ENCODE assay signal across 23 cellular contexts in the genomic region with DNA sequence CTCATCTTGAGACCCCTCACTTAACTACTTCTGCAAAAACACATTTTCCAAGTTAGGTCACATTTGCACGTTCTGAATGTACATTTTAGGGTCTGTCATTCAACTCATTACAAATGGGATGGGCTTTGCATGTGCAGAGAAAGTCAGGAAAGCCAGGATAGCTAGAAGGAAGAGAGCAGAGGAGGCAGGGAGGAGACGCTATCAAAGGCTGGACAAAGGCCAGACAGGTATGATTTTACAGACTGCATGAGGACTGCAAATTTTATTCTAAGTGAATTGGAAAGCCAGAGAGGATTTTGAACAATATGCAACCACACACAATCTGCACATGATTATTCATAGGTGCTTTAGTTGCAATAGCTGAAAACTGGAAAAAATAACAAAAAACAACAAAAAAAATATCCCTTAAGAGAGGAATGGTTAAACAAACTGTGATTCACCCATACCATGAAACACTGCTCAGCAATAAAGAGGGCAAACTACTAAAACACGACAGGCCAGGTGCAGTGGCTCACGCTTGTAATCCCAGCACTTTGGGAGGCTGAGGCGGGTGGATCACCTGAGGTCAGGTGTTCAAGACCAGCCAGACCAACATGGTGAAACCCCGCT. TPM values are rescaled to one million over a fixed set of nuclear protein-coding genes. Genes with fewer than 3 reads are reported as not detected.
A peak's percentile ranks its signal among the peaks of the same experiment; 100 is the strongest.
DNase-seq lines count a peak whose midpoint lies in the region; ATAC-seq and TF ChIP-seq lines count a peak whose summit lies in the region.
"Had no signal": no experiment of that assay in that cellular context is flagged by ENCODE, and none has a peak within 500 bp of the region (broad histone marks: within the 10 kb centered on the region; RNA-seq: fewer than 3 reads in every experiment).

No MANE protein-coding gene starts in this region.

- H2AFZ ChIP-seq in PC-3 (ENCODE audit: low read length) = no peak overlapping the region

- no peaks in the 10 kb centered on the region for H3K9me2 ChIP-seq in PC-3 (replicated peaks; ENCODE audit: low read length)

- no peak overlapping the region for H3K4me2 ChIP-seq in PC-3 (ENCODE audit: low read length)

- peak overlapping the region; percentile 39 for H3K27ac ChIP-seq in AG04450 (ENCODE audit: low read depth, low read length)
- peak overlapping the region; percentile 14 for H3K27ac ChIP-seq in PC-3 (ENCODE audit: low read length)
- peak overlapping the region; percentile 26 for H3K27ac ChIP-seq in epithelial cell of prostate
- H3K27ac ChIP-seq: 22Rv1, SJSA1 had no signal

- H3K4me3 ChIP-seq in AG04450 (ENCODE audit: low read depth, low read length) (no peak overlapping the region), PC-3 (ENCODE audit: low read length) (no peak overlapping the region)
- H3K4me3 ChIP-seq: SJSA1 had no signal

- DNase-seq in DMS53 (lab: John Stamatoyannopoulos, UW) (peak; percentile 5), DMS53 treated with DMSO at 0.1 percent for 48 hours (lab: John Stamatoyannopoulos, UW; ENCODE audit: unreplicated experiment) (no peak), AG04450 (ENCODE audit: low read depth, low spot score) (no peak), PC-3 (peak; percentile 75), epithelial cell of prostate (ENCODE audit: low read depth, low spot score) (no peak), ureter (ENCODE audit: low spot score) (no peak)
- no peak for DNase-seq in activated CD8-positive, alpha-beta memory T cell treated with anti-CD3 and anti-CD28 coated beads, Interleukin-2, amount 50 U/mL, for 48 hours
- DNase-seq: DMS153, NCI-H1092 treated with DMSO at 0.1 percent for 48 hours, NCI-H1436 treated with DMSO at 0.1 percent for 48 hours, NCI-H187 treated with DMSO at 0.1 percent for 48 hours, NCI-H2107, NCI-H524 treated with DMSO at 0.1 percent for 48 hours, NCI-H774, Right ventricle myocardium superior, RPMI8226 had no signal

- peaks cover 6% of the 10 kb centered on the region; the same call in 1 of the 2 replicates for H3K9me3 ChIP-seq in AG04450 (ENCODE audit: control insufficient read depth, insufficient read depth, low read length)
- no peaks in the 10 kb centered on the region for H3K9me3 ChIP-seq in PC-3 (ENCODE audit: low read length)
- H3K9me3 ChIP-seq: SJSA1 had no signal

- H3K4me1 ChIP-seq in PC-3 (ENCODE audit: insufficient read depth, low read length) = peaks cover 35% of the 10 kb centered on the region

- no peaks in the 10 kb centered on the region for H3F3A ChIP-seq in PC-3 (ENCODE audit: low read length, unreplicated experiment)

- POLR2A ChIA-PET in AG04450 (lab: Yijun Ruan, JAX) = no interaction called here
- POLR2A ChIA-PET in PC-3 (lab: Charles Lee; ENCODE audit: unreplicated experiment) = no interaction called here

- H3K79me2 ChIP-seq in PC-3 (ENCODE audit: low read length) = peaks cover 23% of the 10 kb centered on the region

- CTCF ChIA-PET in AG04450 (lab: Charles Lee) = interaction anchor here (1.1 kb wide), 1 partner anchor 22 kb away, joined by 4 read pairs; no protein-coding TSS in a partner anchor
- CTCF ChIA-PET in PC-3 (lab: Charles Lee) = no interaction called here

- no TSS peak for BruUV-seq in PC-3 (replicated peaks; lab: Mats Ljungman, UMichigan)

- ATAC-seq in PC-3 (0 out of 2 replicates have a peak, but pooled peaks have one; percentile 10), HG03196 (IDR thresholded peaks at IDR 0.05; ENCODE audit: unreplicated experiment) (no peak)

- H3K36me3 ChIP-seq in PC-3 (ENCODE audit: low read depth, low read length) = no peaks in the 10 kb centered on the region

- intact Hi-C loops in PC-3 (cut with micrococcal nuclease) = no loop called here

- H3K27me3 ChIP-seq in AG04450 (ENCODE audit: control insufficient read depth, insufficient read depth, low read length) = no peaks in the 10 kb centered on the region
- H3K27me3 ChIP-seq in PC-3 (ENCODE audit: low read length) = no peaks in the 10 kb centered on the region
- H3K27me3 ChIP-seq: SJSA1 had no signal

- no peaks in the 10 kb centered on the region for H4K20me1 ChIP-seq in PC-3 (ENCODE audit: low read length)

- no peak overlapping the region for H3K9ac ChIP-seq in PC-3 (ENCODE audit: low read length)

- no peak for TF ChIP-seq CTCF in AG04450 (IDR thresholded peaks at IDR 0.05; ENCODE audit: low read depth, low read length)
- TF ChIP-seq CTCF in PC-3 (conservative IDR thresholded peaks at IDR 0.05; ENCODE audit: low read depth, low read length) = no peak

RNA-seq across cellular contexts. Expression of gene SYDE1, which starts 21.1 kb away (rescaled TPM):
- polyA plus RNA-seq in AG04450 (2011; rRNA removed) = 30.3 and 42.3 TPM in 2 replicates
- 29.1 and 38.4 TPM in 2 replicates for polyA minus RNA-seq in AG04450 (2011; rRNA and poly(A)+ RNA removed)
- total RNA-seq in PC-3 (2014; rRNA removed) (13.8 and 20.3 TPM in 2 replicates), ureter (20.4 TPM)

RNA-seq across cellular contexts. Expression of gene OR1I1, which starts 46.3 kb away (rescaled TPM):
- not detected in 2 replicates for polyA plus RNA-seq in AG04450 (2011; rRNA removed)
- not detected in 2 replicates for polyA minus RNA-seq in AG04450 (2011; rRNA and poly(A)+ RNA removed)
- not detected in 2 replicates for total RNA-seq in PC-3 (2014; rRNA removed)
- not detected for total RNA-seq in ureter
- total RNA-seq: Daoy, G401, M059J, Right ventricle myocardium superior, SJSA1 had no signal
- polyA plus RNA-seq: BJ had no signal

Comparison
In these comparisons a context has a peak if more than half of its experiments do, and no peak if none do; other contexts are left out.
1. DNase-seq: peak in DMS53 (single experiment) and PC-3 (single experiment); none in DMS53 treated with DMSO at 0.1 percent for 48 hours (single experiment), AG04450 (single experiment), epithelial cell of prostate (single experiment), ureter (single experiment) and activated CD8-positive, alpha-beta memory T cell treated with anti-CD3 and anti-CD28 coated beads, Interleukin-2, amount 50 U/mL, for 48 hours (single experiment).
2. Peak in every context shown above with its lines, with median percentiles within 50 percentile points of each other: H3K27ac ChIP-seq.